Comparison of ENCODE assay signal across 15 cellular contexts in the genomic region with DNA sequence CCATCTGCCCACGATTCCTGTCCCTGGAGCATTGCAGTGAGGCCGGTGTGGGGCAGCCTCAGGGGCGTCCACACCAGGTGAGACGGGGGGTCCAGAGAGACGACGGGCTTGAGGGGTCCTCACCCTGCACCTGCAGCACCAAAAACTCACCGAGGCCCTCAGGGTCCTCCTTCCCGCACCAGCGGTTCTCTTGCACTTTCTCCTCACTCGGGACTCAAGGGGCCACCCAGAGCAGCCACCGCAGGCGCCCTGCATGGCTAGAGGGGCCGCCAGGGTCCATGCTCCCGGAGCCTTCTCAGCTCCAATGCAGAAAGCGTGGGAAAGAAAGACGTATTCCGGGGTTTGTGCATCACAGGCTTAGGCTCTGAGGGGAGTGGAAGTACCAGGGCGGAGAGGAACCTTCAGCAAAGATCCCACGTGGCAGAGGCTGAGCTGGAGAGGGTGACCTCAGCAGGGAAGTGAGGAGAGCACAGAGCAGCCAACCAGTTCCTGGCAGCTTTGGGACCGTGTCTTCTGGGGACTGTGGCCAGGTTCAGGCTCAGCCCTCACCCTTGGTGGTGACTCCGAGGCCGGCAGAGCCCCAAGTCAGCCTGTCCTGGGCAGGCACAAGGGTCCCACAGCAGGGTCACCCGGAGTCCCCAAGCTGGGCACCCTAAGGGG. TPM values are rescaled to one million over a fixed set of nuclear protein-coding genes. Genes with fewer than 3 reads are reported as not detected.
DNase-seq lines count a peak whose midpoint lies in the region; ATAC-seq and TF ChIP-seq lines count a peak whose summit lies in the region.
"Had no signal": no experiment of that assay in that cellular context is flagged by ENCODE, and none has a peak within 500 bp of the region (broad histone marks: within the 10 kb centered on the region; RNA-seq: fewer than 3 reads in every experiment).

No MANE protein-coding gene starts in this region.

- H3K4me2 ChIP-seq in GM23248 (ENCODE audit: unreplicated experiment) = peak overlapping the region; percentile 42

- DNase-seq in AG04450 (ENCODE audit: low read depth, low spot score) = no peak
- peak; percentile 91 for DNase-seq in GM23248
- DNase-seq in endothelial cell (ENCODE audit: low spot score) = no peak
- peak; percentile 13 for DNase-seq in omental fat pad (ENCODE audit: low spot score)
- no peak for DNase-seq in GM10248 (ENCODE audit: extremely low spot score)
- DNase-seq in NCI-H2196 treated with DMSO at 0.1 percent for 48 hours (lab: John Stamatoyannopoulos, UW; ENCODE audit: unreplicated experiment) = no peak
- no peak for DNase-seq in COR-L47 (lab: John Stamatoyannopoulos, UW)
- DNase-seq: esophagus squamous epithelium; NCI-H2107; stimulated activated CD4-positive, alpha-beta T cell treated with anti-CD3 and anti-CD28 coated beads, Interleukin-4, amount 100 ng/mL, for 1 hour had no signal

- no peaks in the 10 kb centered on the region for H3K79me2 ChIP-seq in GM23248 (ENCODE audit: insufficient read depth)

- H3K27me3 Mint-ChIP-seq in endothelial cell (ENCODE audit: unreplicated experiment) = peaks cover 4% of the 10 kb centered on the region

- no peaks in the 10 kb centered on the region for H3K36me3 Mint-ChIP-seq in endothelial cell (ENCODE audit: low read depth, unreplicated experiment)

- H3K27me3 ChIP-seq in AG04450 (ENCODE audit: control insufficient read depth, insufficient read depth, low read length) (no peaks in the 10 kb centered on the region), GM23248 (replicated peaks; ENCODE audit: insufficient read depth) (no peaks in the 10 kb centered on the region)
- H3K27me3 ChIP-seq: cardiac muscle cell had no signal

- H3F3A ChIP-seq in GM23248 (ENCODE audit: insufficient read depth) = peaks cover 20% of the 10 kb centered on the region

- peak overlapping the region; percentile 53 for H2AFZ ChIP-seq in GM23248

- peak overlapping the region; percentile 48 for H3K27ac Mint-ChIP-seq in endothelial cell (ENCODE audit: unreplicated experiment)

- WGBS in GM23248 (ENCODE audit: low coverage in 1 of 2, low lambda C conversion rate in 2 of 2, missing lambda C conversion rate in 2 of 2), 2 experiments = 40 to 54% methylated on average over 22 of the region's 23 CpGs

- H3K4me3 ChIP-seq in AG04450 (ENCODE audit: low read depth, low read length) (no peak overlapping the region), GM23248 (peak overlapping the region; percentile 34)
- H3K4me3 ChIP-seq: cardiac muscle cell, esophagus squamous epithelium had no signal

- ATAC-seq in omental fat pad (ENCODE audit: low FRiP score) = no peak
- no peak for ATAC-seq in GM21515 (IDR thresholded peaks at IDR 0.05; ENCODE audit: unreplicated experiment)
- ATAC-seq: Panc1 had no signal

- H3K9me3 ChIP-seq in AG04450 (ENCODE audit: control insufficient read depth, insufficient read depth, low read length) (peaks cover 18% of the 10 kb centered on the region; the same call in 1 of the 2 replicates), GM23248 (ENCODE audit: low read depth) (no peaks in the 10 kb centered on the region)
- H3K9me3 ChIP-seq: esophagus squamous epithelium, neutrophil had no signal

- peak overlapping the region; percentile 21 for H3K27ac ChIP-seq in AG04450 (ENCODE audit: low read depth, low read length)
- peak overlapping the region; percentile 93 for H3K27ac ChIP-seq in GM23248
- H3K27ac ChIP-seq: C4-2B, cardiac muscle cell, neutrophil had no signal

- TF ChIP-seq CTCF in AG04450 (IDR thresholded peaks at IDR 0.05; ENCODE audit: low read depth, low read length) (no peak), endothelial cell (IDR thresholded peaks at IDR 0.05; ENCODE audit: unreplicated experiment) (no peak), omental fat pad (IDR thresholded peaks at IDR 0.05) (no peak), GM10248 (IDR thresholded peaks at IDR 0.05; ENCODE audit: control extremely low read depth, extremely low read depth, low read depth, missing control alignments) (no peak)

- POLR2A ChIA-PET in AG04450 (lab: Yijun Ruan, JAX) = interaction anchor here (0.5 to 1.5 kb wide), 5 partner anchors 14 to 149 kb away, joined by 3 to 6 read pairs (median 5); no protein-coding TSS in a partner anchor
- POLR2A ChIA-PET in GM10248 (lab: Yijun Ruan, JAX) = no interaction called here

- no peaks in the 10 kb centered on the region for H3K9me2 ChIP-seq in GM23248 (ENCODE audit: insufficient read depth)

- H3K4me1 Mint-ChIP-seq in endothelial cell (ENCODE audit: unreplicated experiment) = peaks cover 7% of the 10 kb centered on the region

- peak overlapping the region; percentile 83 for H3K9ac ChIP-seq in GM23248

- in situ Hi-C loops in GM23248 (cut with MboI) = no loop called here

- H3K9me3 Mint-ChIP-seq in endothelial cell (ENCODE audit: unreplicated experiment) = no peaks in the 10 kb centered on the region

- CTCF ChIA-PET in AG04450 (lab: Charles Lee) (no interaction called here), GM10248 (lab: Yijun Ruan, JAX) (interaction anchor here (1.3 kb wide), 1 partner anchor 15 kb away, joined by 3 read pairs; no protein-coding TSS in a partner anchor)

- no peaks in the 10 kb centered on the region for H4K20me1 ChIP-seq in GM23248 (ENCODE audit: insufficient read depth)

- no peak overlapping the region for H3K4me3 Mint-ChIP-seq in endothelial cell (ENCODE audit: unreplicated experiment)

- H3K36me3 ChIP-seq in GM23248 (ENCODE audit: low read depth) = no peaks in the 10 kb centered on the region
- H3K36me3 ChIP-seq: cardiac muscle cell, esophagus squamous epithelium, neutrophil had no signal

- peaks cover 42% of the 10 kb centered on the region for H3K4me1 ChIP-seq in GM23248 (ENCODE audit: insufficient read depth)

RNA-seq across cellular contexts. Expression of gene COL6A2, which starts 19.5 kb away (rescaled TPM):
- 454 and 676 TPM in 2 replicates for polyA plus RNA-seq in AG04450 (2011; rRNA removed)
- polyA minus RNA-seq in AG04450 (2011; rRNA and poly(A)+ RNA removed) = 266 and 343 TPM in 2 replicates
- total RNA-seq in GM23248 (2014; rRNA removed; shearing (Covaris generic)) = 1,939 and 2,103 TPM in 2 replicates
- 650 and 676 TPM in 2 replicates for polyA plus RNA-seq in GM23248 (2016; fragmentation: Nextera tagmentation; extraction: Ambion mirVana)
- total RNA-seq in endothelial cell (ENCODE audit: unreplicated experiment) = 378 TPM
- total RNA-seq in omental fat pad = 1,000 to 10,000 TPM in 1 of 4 donors, 100 to 1,000 TPM in 3; 480 to 1,153 (median 616) TPM

Comparison
In these comparisons a context has a peak if more than half of its experiments do, and no peak if none do; other contexts are left out.
1. DNase-seq: peak in GM23248 (single experiment) and omental fat pad (single experiment); none in AG04450 (single experiment), endothelial cell (single experiment), GM10248 (single experiment), NCI-H2196 treated with DMSO at 0.1 percent for 48 hours (single experiment) and COR-L47 (single experiment).